2 cellular contexts compared by ENCODE assay signal in genomic region chr2:120682654-120683053, GRCh38.
TF ChIP-seq lines count a peak whose summit lies in the region.

No MANE protein-coding gene starts in this region.

TF ChIP-seq in HEK293, 187 proteins besides CTCF, POLR2A, EP300 and RAD21:
- no peak for TF ChIP-seq ZBTB44 (tag by site-specific recombination; IDR thresholded peaks at IDR 0.05)
- TF ChIP-seq GLIS1 (tag by site-specific recombination; IDR thresholded peaks at IDR 0.05), result peak; percentile 78

TF ChIP-seq in K562, 482 proteins besides CTCF, POLR2A, EP300 and RAD21:
- TF ChIP-seq ARHGAP35 (IDR thresholded peaks at IDR 0.05; ENCODE audit: partially characterized antibody) (no peak), JUND (IDR thresholded peaks at IDR 0.05; ENCODE audit: borderline replicate concordance, low read depth, low read length) (0 out of 2 replicates have a peak, but pooled peaks have one; percentile 15), JUND (tag; IDR thresholded peaks at IDR 0.05; ENCODE audit: borderline replicate concordance, low read depth, low read length) (no peak), MXD1 (CRISPR knock-in tag; IDR thresholded peaks at IDR 0.05; ENCODE audit: borderline replicate concordance, poor library complexity, severe bottlenecking) (no peak), THAP7 (CRISPR knock-in tag; IDR thresholded peaks at IDR 0.05) (no peak), FOSL1 (tag; conservative IDR thresholded peaks at IDR 0.05) (0 out of 2 replicates have a peak, but pooled peaks have one; percentile 14), GABPA (tag; conservative IDR thresholded peaks at IDR 0.05; ENCODE audit: low read depth) (0 out of 2 replicates have a peak, but pooled peaks have one; percentile 19), MAFG (tag; conservative IDR thresholded peaks at IDR 0.05) (no peak), ZNF785 (CRISPR knock-in tag; IDR thresholded peaks at IDR 0.05) (no peak), ZNF778 (CRISPR knock-in tag; IDR thresholded peaks at IDR 0.05) (no peak), ATF3 (IDR thresholded peaks at IDR 0.05) (peak; percentile 18; the same call in 1 of the 2 replicates), ATF3 (CRISPR knock-in tag; conservative IDR thresholded peaks at IDR 0.05) (no peak), THRB (CRISPR knock-in tag; conservative IDR thresholded peaks at IDR 0.05) (no peak), ZNF263 (CRISPR knock-in tag; IDR thresholded peaks at IDR 0.05; ENCODE audit: borderline replicate concordance) (peak; percentile 84), MEF2D (tag; conservative IDR thresholded peaks at IDR 0.05; ENCODE audit: low read depth) (no peak), RUNX1 (IDR thresholded peaks at IDR 0.05; ENCODE audit: low read depth) (no peak), BRCA1 (IDR thresholded peaks at IDR 0.05) (no peak), BRCA1 (CRISPR knock-in tag; IDR thresholded peaks at IDR 0.05) (no peak), ATF2 (CRISPR knock-in tag; IDR thresholded peaks at IDR 0.05) (no peak), SIX5 (IDR thresholded peaks at IDR 0.05; ENCODE audit: borderline replicate concordance in 1 of 2, insufficient read depth in 1 of 2, low read depth in 1 of 2, low read length in 2 of 2) (no peak), ERF (CRISPR knock-in tag; IDR thresholded peaks at IDR 0.05) (no peak), SIN3B (IDR thresholded peaks at IDR 0.05; ENCODE audit: low read depth) (no peak)
